Comparison of ENCODE assay signal across 9 cellular contexts in genomic region chr5:40485021-40485998, GRCh38.
DNase-seq lines count a peak whose midpoint lies in the region; ATAC-seq and TF ChIP-seq lines count a peak whose summit lies in the region.
"Had no signal": no experiment of that assay in that cellular context is flagged by ENCODE, and none has a peak within 500 bp of the region (broad histone marks: within the 10 kb centered on the region; RNA-seq: fewer than 3 reads in every experiment).

No MANE protein-coding gene starts in this region.

- no peaks in the 10 kb centered on the region for H4K20me1 ChIP-seq in MM.1S (ENCODE audit: insufficient read depth, low read length)

- TF ChIP-seq CTCF in MM.1S (IDR thresholded peaks at IDR 0.05; ENCODE audit: low read length), result no peak

- H3K4me1 ChIP-seq in MM.1S (ENCODE audit: low read length) (peaks cover 31% of the 10 kb centered on the region), mucosa of rectum (ENCODE audit: control insufficient read depth in 2 of 2, insufficient read depth in 2 of 2, low read length in 2 of 2) (no peaks in the 10 kb centered on the region)
- peaks cover 7% of the 10 kb centered on the region for H3K4me1 ChIP-seq in effector memory CD4-positive, alpha-beta T cell (ENCODE audit: control insufficient read depth, insufficient read depth, low read length, poor library complexity, severe bottlenecking)

- peak overlapping the region; percentile 25; the same call in 1 of the 2 replicates for H3K27ac ChIP-seq in MM.1S (ENCODE audit: low read length)
- H3K27ac ChIP-seq in mucosa of rectum (ENCODE audit: low read depth in 2 of 2, low read length in 2 of 2), result peak overlapping the region; percentile 15 to 24
- no peak overlapping the region for H3K27ac ChIP-seq in effector memory CD4-positive, alpha-beta T cell (ENCODE audit: insufficient read depth, low read length, poor library complexity, severe bottlenecking)

- ATAC-seq in GM19023 (IDR thresholded peaks at IDR 0.05; ENCODE audit: unreplicated experiment) (peak; percentile 46), HG02623 (IDR thresholded peaks at IDR 0.05; ENCODE audit: unreplicated experiment) (peak; percentile 51)

- H3K9ac ChIP-seq in MM.1S (ENCODE audit: low read length) (no peak overlapping the region), mucosa of rectum (ENCODE audit: low read depth in 1 of 2, low read length in 2 of 2) (no peak overlapping the region)

- H3K79me2 ChIP-seq in MM.1S (ENCODE audit: low read length), result no peaks in the 10 kb centered on the region

- peaks cover 9% of the 10 kb centered on the region; the same call in 1 of the 2 replicates for H3F3A ChIP-seq in MM.1S (ENCODE audit: insufficient read depth, low read length)

- no peak for DNase-seq in MM.1S
- no peak for DNase-seq in MG63
- DNase-seq in NCI-H1694 treated with DMSO at 0.1 percent for 48 hours (lab: John Stamatoyannopoulos, UW), result no peak
- no peak for DNase-seq in NCI-H69 (lab: John Stamatoyannopoulos, UW)
- no peak for DNase-seq in effector memory CD4-positive, alpha-beta T cell
- DNase-seq: dermis blood vessel endothelial cell had no signal

- peak overlapping the region; percentile 21; the same call in 1 of the 2 replicates for H3K4me3 ChIP-seq in MM.1S (ENCODE audit: low read length)
- no peak overlapping the region for H3K4me3 ChIP-seq in mucosa of rectum (ENCODE audit: low read length in 2 of 2)
- H3K4me3 ChIP-seq in MG63, result no peak overlapping the region
- H3K4me3 ChIP-seq in effector memory CD4-positive, alpha-beta T cell (ENCODE audit: insufficient read depth, low read depth, low read length, poor library complexity, severe bottlenecking), result no peak overlapping the region

- no peaks in the 10 kb centered on the region for H3K36me3 ChIP-seq in MM.1S (replicated peaks; ENCODE audit: insufficient read depth, low read length)
- H3K36me3 ChIP-seq in mucosa of rectum (ENCODE audit: control insufficient read depth in 2 of 2, insufficient read depth in 2 of 2, low read length in 2 of 2), result no peaks in the 10 kb centered on the region
- H3K36me3 ChIP-seq in MG63, result no peaks in the 10 kb centered on the region
- H3K36me3 ChIP-seq in effector memory CD4-positive, alpha-beta T cell (ENCODE audit: control insufficient read depth, insufficient read depth, low read length), result no peaks in the 10 kb centered on the region

- H3K27me3 ChIP-seq in MM.1S (replicated peaks; ENCODE audit: insufficient read depth, low read length) (no peaks in the 10 kb centered on the region), mucosa of rectum (ENCODE audit: control insufficient read depth in 2 of 2, insufficient read depth in 2 of 2, low read length in 2 of 2) (no peaks in the 10 kb centered on the region), MG63 (no peaks in the 10 kb centered on the region)
- H3K27me3 ChIP-seq in effector memory CD4-positive, alpha-beta T cell (replicated peaks; ENCODE audit: control insufficient read depth, insufficient read depth, low read length, poor library complexity, severe bottlenecking), result no peaks in the 10 kb centered on the region

- H3K9me2 ChIP-seq in MM.1S (replicated peaks; ENCODE audit: insufficient read depth, low read length), result no peaks in the 10 kb centered on the region

- H3K9me3 ChIP-seq in MM.1S (replicated peaks; ENCODE audit: insufficient read depth, low read length) (no peaks in the 10 kb centered on the region), mucosa of rectum (ENCODE audit: control insufficient read depth in 2 of 2, low read length in 2 of 2) (no peaks in the 10 kb centered on the region), MG63 (peaks cover 4% of the 10 kb centered on the region; the same call in 1 of the 2 replicates)
- H3K9me3 ChIP-seq in effector memory CD4-positive, alpha-beta T cell (ENCODE audit: control insufficient read depth, low read length), result no peaks in the 10 kb centered on the region

- no peak overlapping the region for H2AFZ ChIP-seq in MM.1S (ENCODE audit: low read length)

- H3K4me2 ChIP-seq in MM.1S (ENCODE audit: low read depth, low read length), result peak overlapping the region; percentile 56
